ENCODE assay signal across 1 cellular context in the genomic region with DNA sequence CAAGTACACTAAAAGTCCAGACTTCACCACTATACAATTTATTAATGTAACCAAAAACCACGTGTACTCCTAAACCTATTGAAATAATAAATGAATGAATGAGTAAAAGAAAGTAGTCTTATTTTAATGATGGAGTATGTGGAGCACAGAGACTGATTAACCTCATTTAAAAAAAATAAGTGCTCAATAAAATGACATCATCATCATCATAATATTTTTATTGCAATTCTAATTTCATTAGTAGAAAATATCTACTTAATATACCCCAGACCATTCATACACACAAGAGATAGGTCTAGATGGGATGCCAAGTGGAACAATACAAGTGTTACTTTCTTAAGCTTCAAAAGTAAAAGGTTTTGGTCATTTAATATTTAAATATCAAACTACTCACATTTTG.
TF ChIP-seq lines count a peak whose summit lies in the region.

No MANE protein-coding gene starts in this region.

TF ChIP-seq in A549, 52 proteins besides CTCF, POLR2A, EP300 and RAD21 (continued from another document):
- TF ChIP-seq, protein P1, sequence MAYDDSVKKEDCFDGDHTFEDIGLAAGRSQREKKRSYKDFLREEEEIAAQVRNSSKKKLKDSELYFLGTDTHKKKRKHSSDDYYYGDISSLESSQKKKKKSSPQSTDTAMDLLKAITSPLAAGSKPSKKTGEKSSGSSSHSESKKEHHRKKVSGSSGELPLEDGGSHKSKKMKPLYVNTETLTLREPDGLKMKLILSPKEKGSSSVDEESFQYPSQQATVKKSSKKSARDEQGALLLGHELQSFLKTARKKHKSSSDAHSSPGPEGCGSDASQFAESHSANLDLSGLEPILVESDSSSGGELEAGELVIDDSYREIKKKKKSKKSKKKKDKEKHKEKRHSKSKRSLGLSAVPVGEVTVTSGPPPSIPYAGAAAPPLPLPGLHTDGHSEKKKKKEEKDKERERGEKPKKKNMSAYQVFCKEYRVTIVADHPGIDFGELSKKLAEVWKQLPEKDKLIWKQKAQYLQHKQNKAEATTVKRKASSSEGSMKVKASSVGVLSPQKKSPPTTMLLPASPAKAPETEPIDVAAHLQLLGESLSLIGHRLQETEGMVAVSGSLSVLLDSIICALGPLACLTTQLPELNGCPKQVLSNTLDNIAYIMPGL (CRISPR knock-in tag; IDR thresholded peaks at IDR 0.05; ENCODE audit: borderline replicate concordance), result no peak
- TF ChIP-seq SREBF2 (IDR thresholded peaks at IDR 0.05), result no peak
- TF ChIP-seq JUN (IDR thresholded peaks at IDR 0.05), result no peak
- no peak for TF ChIP-seq ZFP36 (IDR thresholded peaks at IDR 0.05; ENCODE audit: borderline replicate concordance, partially characterized antibody)
- TF ChIP-seq, protein P2, sequence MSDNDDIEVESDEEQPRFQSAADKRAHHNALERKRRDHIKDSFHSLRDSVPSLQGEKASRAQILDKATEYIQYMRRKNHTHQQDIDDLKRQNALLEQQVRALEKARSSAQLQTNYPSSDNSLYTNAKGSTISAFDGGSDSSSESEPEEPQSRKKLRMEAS (IDR thresholded peaks at IDR 0.05), result no peak
- no peak for TF ChIP-seq FOXS1 (CRISPR knock-in tag; IDR thresholded peaks at IDR 0.05)
- TF ChIP-seq ZNF302 (CRISPR knock-in tag; IDR thresholded peaks at IDR 0.05), result no peak
